21 cellular contexts compared by ENCODE assay signal in the genomic region with DNA sequence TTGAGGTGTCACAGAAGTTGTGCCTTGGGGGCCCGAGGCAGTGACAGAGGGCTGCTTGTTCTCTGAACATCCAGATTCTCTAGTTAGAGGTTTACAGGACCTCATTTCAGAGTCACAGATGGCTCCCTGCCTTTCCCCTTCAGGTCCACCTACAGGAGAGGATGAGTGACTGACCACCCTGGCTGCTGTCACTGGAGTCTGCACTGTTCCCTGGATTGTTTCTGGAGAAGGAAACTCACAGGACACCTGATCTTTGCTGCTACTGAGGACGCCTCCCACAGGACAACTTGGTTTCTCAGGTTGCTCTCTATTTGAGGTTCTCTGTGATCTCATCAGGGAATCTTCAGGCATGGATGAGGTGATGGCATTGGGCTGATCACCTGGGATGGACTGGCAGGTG. TPM values are rescaled to one million over a fixed set of nuclear protein-coding genes. Genes with fewer than 3 reads are reported as not detected.
DNase-seq lines count a peak whose midpoint lies in the region.
"Had no signal": no experiment of that assay in that cellular context is flagged by ENCODE, and none has a peak within 500 bp of the region (broad histone marks: within the 10 kb centered on the region; RNA-seq: fewer than 3 reads in every experiment).

No MANE protein-coding gene starts in this region.

- peak overlapping the region; percentile 43 for H3K23ac ChIP-seq in neuronal stem cell (ENCODE audit: low read depth, low read length, poor library complexity)

- no CpG with 5 or more reads among the region's 2 CpGs for WGBS in neuronal stem cell (ENCODE audit: extremely low coverage in 2 of 2, insufficient read length in 2 of 2, insufficient replicate concordance in 1 of 2), 2 donors

- H3K4me3 Mint-ChIP-seq in activated CD4-positive, alpha-beta memory T cell treated with anti-CD3 and anti-CD28 coated beads, Interleukin-2, amount 10 ng/mL, durations not matched to agents 7 days and 5 days, result no peak overlapping the region
- H3K4me3 Mint-ChIP-seq: activated CD8-positive, alpha-beta memory T cell treated with anti-CD3 and anti-CD28 coated beads, Interleukin-2, amount 10 ng/mL, durations not matched to agents 7 days and 5 days; activated naive CD8-positive, alpha-beta T cell; brain; memory B cell; stimulated activated naive CD8-positive, alpha-beta T cell treated with anti-CD3 and anti-CD28 coated beads, Interleukin-15, amount 100 ng/mL, for 72 hours had no signal

- POLR2A ChIA-PET in activated CD4-positive, alpha-beta memory T cell treated with anti-CD3 and anti-CD28 coated beads, Interleukin-2, amount 10 ng/mL, durations not matched to agents 7 days and 5 days (lab: Charles Lee), result interaction anchor here (3.6 kb wide), 1 partner anchor 34 kb away, joined by 14 read pairs; no protein-coding TSS in a partner anchor

- peaks cover 0 to 3% of the 10 kb centered on the region in 2 donors for H3K4me1 ChIP-seq in neuronal stem cell (ENCODE audit: control insufficient read depth in 2 of 2, insufficient read depth in 1 of 2, low read depth in 1 of 2, low read length in 2 of 2)
- H3K4me1 ChIP-seq: colonic mucosa, tibial artery had no signal

- no peaks in the 10 kb centered on the region for H3K36me3 ChIP-seq in neuronal stem cell (replicated peaks in 1 of 2; ENCODE audit: control insufficient read depth in 2 of 2, insufficient read depth in 2 of 2, low read length in 2 of 2)
- H3K36me3 ChIP-seq: colonic mucosa, tibial artery had no signal

- CTCF ChIA-PET in activated CD4-positive, alpha-beta memory T cell treated with anti-CD3 and anti-CD28 coated beads, Interleukin-2, amount 10 ng/mL, durations not matched to agents 7 days and 5 days (lab: Charles Lee), result interaction anchor here (1.4 kb wide), 1 partner anchor 11 kb away, joined by 3 read pairs; no protein-coding TSS in a partner anchor

- DNase-seq in NCI-H1417 (lab: John Stamatoyannopoulos, UW) (peak; percentile 30 to 74 (median 69)), NCI-H1417 treated with DMSO at 0.1 percent for 48 hours (lab: John Stamatoyannopoulos, UW) (no peak), G401 (ENCODE audit: low spot score) (peak; percentile 65), neuronal stem cell (ENCODE audit: low spot score) (no peak), CD1c-positive myeloid dendritic cell (ENCODE audit: extremely low spot score) (no peak), amniotic stem cell (lab: John Stamatoyannopoulos, UW) (no peak)
- DNase-seq in activated CD4-positive, alpha-beta memory T cell treated with anti-CD3 and anti-CD28 coated beads, Interleukin-2, amount 10 ng/mL, durations not matched to agents 7 days and 5 days, result no peak
- no peak for DNase-seq in effector CD4-positive, alpha-beta T cell
- DNase-seq: activated CD8-positive, alpha-beta memory T cell treated with anti-CD3 and anti-CD28 coated beads, Interleukin-2, amount 10 ng/mL, durations not matched to agents 7 days and 5 days; AML-193; colonic mucosa; left cardiac atrium; NCI-H526 treated with DMSO at 0.1 percent for 48 hours; spleen; stimulated activated CD4-positive, alpha-beta T cell treated with anti-CD3 and anti-CD28 coated beads, Interleukin-4, amount 100 ng/mL, for 24 hours; stimulated activated naive CD8-positive, alpha-beta T cell treated with anti-CD3 and anti-CD28 coated beads, Interleukin-15, amount 100 ng/mL, for 72 hours; tibial artery had no signal

- no peak overlapping the region for H3K4me3 ChIP-seq in neuronal stem cell (ENCODE audit: low read length in 2 of 2)
- H3K4me3 ChIP-seq: colonic mucosa, spleen, tibial artery had no signal

- in situ Hi-C loops in G401 (cut with HindIII; ENCODE audit: low sequenced_read_pairs), result no loop called here

- peaks cover 76% of the 10 kb centered on the region for H3K36me3 Mint-ChIP-seq in activated CD4-positive, alpha-beta memory T cell treated with anti-CD3 and anti-CD28 coated beads, Interleukin-2, amount 10 ng/mL, durations not matched to agents 7 days and 5 days (ENCODE audit: low read depth)

- H3K27me3 Mint-ChIP-seq in activated CD4-positive, alpha-beta memory T cell treated with anti-CD3 and anti-CD28 coated beads, Interleukin-2, amount 10 ng/mL, durations not matched to agents 7 days and 5 days, result no peaks in the 10 kb centered on the region
- H3K27me3 Mint-ChIP-seq: activated CD8-positive, alpha-beta memory T cell treated with anti-CD3 and anti-CD28 coated beads, Interleukin-2, amount 10 ng/mL, durations not matched to agents 7 days and 5 days; activated naive CD8-positive, alpha-beta T cell; memory B cell; stimulated activated naive CD8-positive, alpha-beta T cell treated with anti-CD3 and anti-CD28 coated beads, Interleukin-15, amount 100 ng/mL, for 72 hours had no signal

- H3K27ac Mint-ChIP-seq in activated CD4-positive, alpha-beta memory T cell treated with anti-CD3 and anti-CD28 coated beads, Interleukin-2, amount 10 ng/mL, durations not matched to agents 7 days and 5 days, result peak overlapping the region; percentile 0
- H3K27ac Mint-ChIP-seq: activated CD8-positive, alpha-beta memory T cell treated with anti-CD3 and anti-CD28 coated beads, Interleukin-2, amount 10 ng/mL, durations not matched to agents 7 days and 5 days; activated naive CD8-positive, alpha-beta T cell; brain; memory B cell had no signal

- no peak overlapping the region for H3K4me2 ChIP-seq in neuronal stem cell (ENCODE audit: insufficient read depth, low read length, poor library complexity, severe bottlenecking)
- H3K4me2 ChIP-seq: KMS-11 had no signal

- H3K27me3 ChIP-seq in neuronal stem cell (ENCODE audit: control insufficient read depth in 3 of 3, insufficient read depth in 3 of 3, low read depth in 1 of 3, low read length in 3 of 3), result peaks cover 0 to 3% (median 0%) of the 10 kb centered on the region in 3 experiments
- H3K27me3 ChIP-seq: colonic mucosa, spleen had no signal

- no peak overlapping the region for H3K4ac ChIP-seq in neuronal stem cell (ENCODE audit: low read length)

- no peaks in the 10 kb centered on the region for H3K9me3 ChIP-seq in neuronal stem cell (replicated peaks in 1 of 2; ENCODE audit: control insufficient read depth in 2 of 2, insufficient read depth in 1 of 2, low read depth in 1 of 2, low read length in 2 of 2)
- H3K9me3 ChIP-seq: colonic mucosa, spleen, tibial artery had no signal

- no peak overlapping the region for H2BK120ac ChIP-seq in neuronal stem cell (ENCODE audit: low read depth, low read length)

- H2BK15ac ChIP-seq in neuronal stem cell (ENCODE audit: low read length), result peak overlapping the region; percentile 79

- no peak overlapping the region for H2AFZ ChIP-seq in neuronal stem cell (ENCODE audit: low read length)

- H2BK5ac ChIP-seq in neuronal stem cell (ENCODE audit: low read length), result peak overlapping the region; percentile 88

- no peak overlapping the region for H3K9ac ChIP-seq in neuronal stem cell (ENCODE audit: low read depth, low read length, poor library complexity)
- H3K9ac ChIP-seq: KMS-11 had no signal

- peaks cover 66% of the 10 kb centered on the region for H3K4me1 Mint-ChIP-seq in activated CD4-positive, alpha-beta memory T cell treated with anti-CD3 and anti-CD28 coated beads, Interleukin-2, amount 10 ng/mL, durations not matched to agents 7 days and 5 days

- H3K14ac ChIP-seq in neuronal stem cell (ENCODE audit: low read length), result no peak overlapping the region

- no peak overlapping the region for H2BK12ac ChIP-seq in neuronal stem cell (ENCODE audit: low read length)

- no peak overlapping the region for H4K8ac ChIP-seq in neuronal stem cell (ENCODE audit: low read depth, low read length)

- peak overlapping the region; percentile 71 for H3K18ac ChIP-seq in neuronal stem cell (ENCODE audit: low read length)

- H2AK5ac ChIP-seq in neuronal stem cell (ENCODE audit: low read depth, low read length), result peak overlapping the region; percentile 75

- H3K27ac ChIP-seq in neuronal stem cell (replicated peaks; ENCODE audit: low read length), result no peak overlapping the region
- H3K27ac ChIP-seq: colonic mucosa, KMS-11, spleen, tibial artery had no signal

- no peaks in the 10 kb centered on the region for H3K9me3 Mint-ChIP-seq in activated CD4-positive, alpha-beta memory T cell treated with anti-CD3 and anti-CD28 coated beads, Interleukin-2, amount 10 ng/mL, durations not matched to agents 7 days and 5 days
- H3K9me3 Mint-ChIP-seq: memory B cell had no signal

- H3K79me1 ChIP-seq in neuronal stem cell (ENCODE audit: low read depth, low read length), result no peaks in the 10 kb centered on the region

- H4K91ac ChIP-seq in neuronal stem cell (ENCODE audit: low read depth, low read length, poor library complexity), result no peak overlapping the region

RNA-seq across cellular contexts. Expression of gene GPRIN3, which starts 58.3 kb away (rescaled TPM):
- 0.55 and 1.5 TPM in 2 replicates for total RNA-seq in G401 (2014; rRNA removed; shearing (Covaris generic))
- total RNA-seq in activated CD4-positive, alpha-beta memory T cell treated with anti-CD3 and anti-CD28 coated beads, Interleukin-2, amount 10 ng/mL, durations not matched to agents 7 days and 5 days, result 100 to 1,000 TPM; 102 to 106 TPM
- 0.11 TPM for polyA plus RNA-seq in neuronal stem cell (2013, experiment 1 of 2)
- polyA plus RNA-seq in neuronal stem cell (2013, experiment 2 of 2), result 0.08 TPM

Comparison
In these comparisons a context has a peak if more than half of its experiments do, and no peak if none do; other contexts are left out.
1. DNase-seq: peak in NCI-H1417 (3 of 3) and G401 (single experiment); none in NCI-H1417 treated with DMSO at 0.1 percent for 48 hours (single experiment), activated CD4-positive, alpha-beta memory T cell treated with anti-CD3 and anti-CD28 coated beads, Interleukin-2, amount 10 ng/mL, durations not matched to agents 7 days and 5 days (single experiment), neuronal stem cell (single experiment), CD1c-positive myeloid dendritic cell (single experiment), effector CD4-positive, alpha-beta T cell (single experiment) and amniotic stem cell (single experiment).
2. RNA of gene GPRIN3, which starts 58.3 kb away (total RNA-seq): 102 to 106 TPM in activated CD4-positive, alpha-beta memory T cell treated with anti-CD3 and anti-CD28 coated beads, Interleukin-2, amount 10 ng/mL, durations not matched to agents 7 days and 5 days; 0.55 to 1.5 TPM in G401; every median in the first group is over 10 times any median in the second.